8 cellular contexts compared by ENCODE assay signal in the genomic region with DNA sequence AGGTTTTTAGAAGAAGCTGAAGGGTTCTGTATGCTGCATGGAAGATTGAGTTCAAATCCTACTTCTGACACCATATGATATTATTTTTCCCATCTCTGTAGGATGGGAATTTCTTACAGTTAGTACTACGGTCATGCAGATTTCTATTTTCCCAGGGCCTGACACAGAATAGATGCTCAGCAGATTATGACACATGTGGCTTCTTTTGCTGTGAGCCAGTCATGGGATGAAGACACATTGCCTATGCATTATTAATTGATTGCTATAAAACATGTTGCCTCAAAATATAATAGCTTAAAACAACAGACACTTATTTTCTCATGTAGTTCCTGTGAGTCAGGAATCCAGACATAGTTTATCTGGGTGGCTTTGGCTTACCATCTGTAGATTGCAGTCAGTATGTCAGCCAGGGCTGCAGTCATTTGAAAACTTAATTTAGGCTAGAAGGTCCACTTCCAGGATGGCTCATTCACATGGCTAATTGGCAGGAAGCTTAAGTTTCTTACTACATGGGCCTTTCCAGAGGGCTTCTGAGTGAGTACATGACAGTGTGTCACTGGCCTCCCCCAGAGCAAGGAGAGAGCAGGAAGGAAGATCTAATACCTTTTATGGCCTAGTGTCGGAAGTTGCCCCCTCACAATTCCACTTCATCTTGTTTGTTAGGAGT. TPM values are rescaled to one million over a fixed set of nuclear protein-coding genes. Genes with fewer than 3 reads are reported as not detected.
DNase-seq lines count a peak whose midpoint lies in the region; ATAC-seq lines count a peak whose summit lies in the region.

No MANE protein-coding gene starts in this region.

- peak; percentile 48 for ATAC-seq in esophagus mucosa
- no peak for ATAC-seq in GM18861 (IDR thresholded peaks at IDR 0.05; ENCODE audit: unreplicated experiment)

- DNase-seq in DMS153 (lab: John Stamatoyannopoulos, UW), result peak; percentile 51
- no peak for DNase-seq in DMS153 treated with DMSO at 0.1 percent for 48 hours (lab: John Stamatoyannopoulos, UW; ENCODE audit: unreplicated experiment)
- DNase-seq in RKO (ENCODE audit: low spot score), result peak; percentile 95
- DNase-seq in renal cortical epithelial cell (ENCODE audit: low read depth), result peak; percentile 79
- no peak for DNase-seq in NCI-H1436 (lab: John Stamatoyannopoulos, UW)
- DNase-seq in cerebellum (ENCODE audit: low spot score), result no peak

RNA-seq across cellular contexts. Expression of a gene that starts 29.5 kb away (rescaled TPM):
- total RNA-seq in esophagus mucosa (36.6 TPM), renal cortical epithelial cell (22.1 and 66.3 TPM in 2 replicates), cerebellum (19.4 TPM)

Comparison
In these comparisons a context has a peak if more than half of its experiments do, and no peak if none do; other contexts are left out.
1. DNase-seq: peak in DMS153 (single experiment), RKO (single experiment) and renal cortical epithelial cell (single experiment); none in DMS153 treated with DMSO at 0.1 percent for 48 hours (single experiment), NCI-H1436 (single experiment) and cerebellum (single experiment).